1 cellular context compared by ENCODE assay signal in the genomic region with DNA sequence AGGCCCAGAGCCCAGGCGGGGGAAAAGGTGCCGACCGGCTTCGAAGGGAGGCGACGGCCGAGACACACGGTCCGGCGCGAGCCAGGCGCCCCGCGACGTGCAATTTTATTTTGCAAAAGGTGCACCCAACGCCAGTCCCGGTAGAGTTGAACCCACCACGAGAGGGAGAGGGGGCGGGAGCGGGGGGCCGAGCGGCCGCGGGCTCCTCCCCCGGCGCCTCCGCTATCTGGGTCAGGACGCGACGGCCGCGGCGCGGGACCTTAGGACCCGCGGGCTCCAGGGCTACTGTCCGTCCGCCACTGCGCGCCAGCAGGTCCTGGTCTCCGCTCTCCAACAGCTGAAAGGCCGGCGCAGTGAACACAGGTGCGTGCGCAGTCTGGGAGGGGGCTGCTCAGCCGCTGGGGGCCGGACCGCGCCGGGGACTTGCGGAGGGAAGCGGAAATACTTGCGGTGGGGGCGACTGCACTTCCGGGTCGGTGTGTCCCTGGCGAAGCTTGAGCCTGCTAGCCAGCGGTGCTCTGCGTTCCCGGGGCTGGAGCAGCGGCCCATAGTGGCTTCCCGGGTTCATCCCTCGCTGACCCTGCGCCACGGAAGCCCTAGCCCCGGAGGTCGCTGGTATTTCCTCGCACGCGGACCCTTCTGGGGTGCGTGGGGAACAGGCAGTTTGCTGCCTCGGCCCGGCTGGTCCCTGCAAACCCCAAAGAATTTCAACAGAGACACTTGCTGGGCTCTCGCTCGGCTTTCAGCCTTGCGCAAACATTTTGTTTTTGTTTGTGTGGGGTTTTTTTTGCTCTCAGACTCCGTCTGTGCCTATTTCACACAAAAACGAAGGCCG.
A peak's percentile ranks its signal among the peaks of the same experiment; 100 is the strongest.
TF ChIP-seq lines count a peak whose summit lies in the region.

Gene RMDN2 (plus strand): TSS at position 225 of the 835 bp plus-strand sequence. CDS start 3,991 bp downstream, outside the sequence.

TF ChIP-seq in HepG2, 621 proteins besides CTCF, POLR2A, EP300 and RAD21 (continued from another document and continues in another):
- TF ChIP-seq, protein P1, sequence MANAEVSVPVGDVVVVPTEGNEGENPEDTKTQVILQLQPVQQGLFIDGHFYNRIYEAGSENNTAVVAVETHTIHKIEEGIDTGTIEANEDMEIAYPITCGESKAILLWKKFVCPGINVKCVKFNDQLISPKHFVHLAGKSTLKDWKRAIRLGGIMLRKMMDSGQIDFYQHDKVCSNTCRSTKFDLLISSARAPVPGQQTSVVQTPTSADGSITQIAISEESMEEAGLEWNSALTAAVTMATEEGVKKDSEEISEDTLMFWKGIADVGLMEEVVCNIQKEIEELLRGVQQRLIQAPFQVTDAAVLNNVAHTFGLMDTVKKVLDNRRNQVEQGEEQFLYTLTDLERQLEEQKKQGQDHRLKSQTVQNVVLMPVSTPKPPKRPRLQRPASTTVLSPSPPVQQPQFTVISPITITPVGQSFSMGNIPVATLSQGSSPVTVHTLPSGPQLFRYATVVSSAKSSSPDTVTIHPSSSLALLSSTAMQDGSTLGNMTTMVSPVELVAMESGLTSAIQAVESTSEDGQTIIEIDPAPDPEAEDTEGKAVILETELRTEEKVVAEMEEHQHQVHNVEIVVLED (CRISPR knock-in tag; IDR thresholded peaks at IDR 0.05; ENCODE audit: borderline replicate concordance) = peak; percentile 90
- peak; percentile 98 for TF ChIP-seq ELF1 (CRISPR knock-in tag; IDR thresholded peaks at IDR 0.05)
- TF ChIP-seq SALL2 (CRISPR knock-in tag; IDR thresholded peaks at IDR 0.05) = peak; percentile 97
- TF ChIP-seq CC2D1A (CRISPR knock-in tag; IDR thresholded peaks at IDR 0.05) = peak; percentile 87; the same call in 1 of the 2 replicates
- peak; percentile 74 for TF ChIP-seq HNRNPL (IDR thresholded peaks at IDR 0.05; ENCODE audit: low read depth, low read length)
- TF ChIP-seq KAT2B (IDR thresholded peaks at IDR 0.05; ENCODE audit: borderline replicate concordance, low read depth, low read length) = no peak
- peak; percentile 99 for TF ChIP-seq RBFOX2 (IDR thresholded peaks at IDR 0.05; ENCODE audit: low read depth, low read length)
- TF ChIP-seq SP5 (CRISPR knock-in tag; IDR thresholded peaks at IDR 0.05; ENCODE audit: borderline replicate concordance, low read depth) = peak; percentile 53; the same call in 1 of the 2 replicates
- peak; percentile 97 for TF ChIP-seq ZBTB20 (CRISPR knock-in tag; IDR thresholded peaks at IDR 0.05; ENCODE audit: borderline replicate concordance, low read depth)
- TF ChIP-seq FOXC1 (CRISPR knock-in tag; IDR thresholded peaks at IDR 0.05; ENCODE audit: borderline replicate concordance) = peak; percentile 98
- peak; percentile 92 for TF ChIP-seq ZSCAN30 (CRISPR knock-in tag; IDR thresholded peaks at IDR 0.05)
- TF ChIP-seq, protein P2, sequence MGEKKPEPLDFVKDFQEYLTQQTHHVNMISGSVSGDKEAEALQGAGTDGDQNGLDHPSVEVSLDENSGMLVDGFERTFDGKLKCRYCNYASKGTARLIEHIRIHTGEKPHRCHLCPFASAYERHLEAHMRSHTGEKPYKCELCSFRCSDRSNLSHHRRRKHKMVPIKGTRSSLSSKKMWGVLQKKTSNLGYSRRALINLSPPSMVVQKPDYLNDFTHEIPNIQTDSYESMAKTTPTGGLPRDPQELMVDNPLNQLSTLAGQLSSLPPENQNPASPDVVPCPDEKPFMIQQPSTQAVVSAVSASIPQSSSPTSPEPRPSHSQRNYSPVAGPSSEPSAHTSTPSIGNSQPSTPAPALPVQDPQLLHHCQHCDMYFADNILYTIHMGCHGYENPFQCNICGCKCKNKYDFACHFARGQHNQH (CRISPR knock-in tag; IDR thresholded peaks at IDR 0.05) = peak; percentile 96
- TF ChIP-seq REST (IDR thresholded peaks at IDR 0.05; ENCODE audit: borderline replicate concordance in 1 of 2, low read depth in 1 of 2, low read length in 2 of 2) = peak; percentile 6 to 86
- TF ChIP-seq, protein P3, sequence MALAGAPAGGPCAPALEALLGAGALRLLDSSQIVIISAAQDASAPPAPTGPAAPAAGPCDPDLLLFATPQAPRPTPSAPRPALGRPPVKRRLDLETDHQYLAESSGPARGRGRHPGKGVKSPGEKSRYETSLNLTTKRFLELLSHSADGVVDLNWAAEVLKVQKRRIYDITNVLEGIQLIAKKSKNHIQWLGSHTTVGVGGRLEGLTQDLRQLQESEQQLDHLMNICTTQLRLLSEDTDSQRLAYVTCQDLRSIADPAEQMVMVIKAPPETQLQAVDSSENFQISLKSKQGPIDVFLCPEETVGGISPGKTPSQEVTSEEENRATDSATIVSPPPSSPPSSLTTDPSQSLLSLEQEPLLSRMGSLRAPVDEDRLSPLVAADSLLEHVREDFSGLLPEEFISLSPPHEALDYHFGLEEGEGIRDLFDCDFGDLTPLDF (CRISPR knock-in tag; IDR thresholded peaks at IDR 0.05) = peak; percentile 86
- TF ChIP-seq GFI1 (CRISPR knock-in tag; IDR thresholded peaks at IDR 0.05; ENCODE audit: borderline replicate concordance) = peak; percentile 91
- peak; percentile 95 for TF ChIP-seq ZNF343 (CRISPR knock-in tag; IDR thresholded peaks at IDR 0.05)
- peak; percentile 87 for TF ChIP-seq FOXP4 (CRISPR knock-in tag; IDR thresholded peaks at IDR 0.05)
- TF ChIP-seq FOXA3 (CRISPR knock-in tag; IDR thresholded peaks at IDR 0.05) = no peak; the same call in none of the 2 replicates
- peak; percentile 69; the same call in 1 of the 2 replicates for TF ChIP-seq GATA4 (IDR thresholded peaks at IDR 0.05; ENCODE audit: borderline replicate concordance, low read depth)
- TF ChIP-seq ZNF768 (CRISPR knock-in tag; IDR thresholded peaks at IDR 0.05) = peak; percentile 95
- no peak; the same call in 1 of the 2 replicates for TF ChIP-seq KDM1A (CRISPR knock-in tag; IDR thresholded peaks at IDR 0.05)
- TF ChIP-seq LCORL (IDR thresholded peaks at IDR 0.05) = no peak
- peak; percentile 97 for TF ChIP-seq LCORL (CRISPR knock-in tag; IDR thresholded peaks at IDR 0.05)
- TF ChIP-seq ZNF672 (CRISPR knock-in tag; IDR thresholded peaks at IDR 0.05) = no peak
- TF ChIP-seq ZNF430 (CRISPR knock-in tag; IDR thresholded peaks at IDR 0.05) = peak; percentile 98
- TF ChIP-seq, protein P4, sequence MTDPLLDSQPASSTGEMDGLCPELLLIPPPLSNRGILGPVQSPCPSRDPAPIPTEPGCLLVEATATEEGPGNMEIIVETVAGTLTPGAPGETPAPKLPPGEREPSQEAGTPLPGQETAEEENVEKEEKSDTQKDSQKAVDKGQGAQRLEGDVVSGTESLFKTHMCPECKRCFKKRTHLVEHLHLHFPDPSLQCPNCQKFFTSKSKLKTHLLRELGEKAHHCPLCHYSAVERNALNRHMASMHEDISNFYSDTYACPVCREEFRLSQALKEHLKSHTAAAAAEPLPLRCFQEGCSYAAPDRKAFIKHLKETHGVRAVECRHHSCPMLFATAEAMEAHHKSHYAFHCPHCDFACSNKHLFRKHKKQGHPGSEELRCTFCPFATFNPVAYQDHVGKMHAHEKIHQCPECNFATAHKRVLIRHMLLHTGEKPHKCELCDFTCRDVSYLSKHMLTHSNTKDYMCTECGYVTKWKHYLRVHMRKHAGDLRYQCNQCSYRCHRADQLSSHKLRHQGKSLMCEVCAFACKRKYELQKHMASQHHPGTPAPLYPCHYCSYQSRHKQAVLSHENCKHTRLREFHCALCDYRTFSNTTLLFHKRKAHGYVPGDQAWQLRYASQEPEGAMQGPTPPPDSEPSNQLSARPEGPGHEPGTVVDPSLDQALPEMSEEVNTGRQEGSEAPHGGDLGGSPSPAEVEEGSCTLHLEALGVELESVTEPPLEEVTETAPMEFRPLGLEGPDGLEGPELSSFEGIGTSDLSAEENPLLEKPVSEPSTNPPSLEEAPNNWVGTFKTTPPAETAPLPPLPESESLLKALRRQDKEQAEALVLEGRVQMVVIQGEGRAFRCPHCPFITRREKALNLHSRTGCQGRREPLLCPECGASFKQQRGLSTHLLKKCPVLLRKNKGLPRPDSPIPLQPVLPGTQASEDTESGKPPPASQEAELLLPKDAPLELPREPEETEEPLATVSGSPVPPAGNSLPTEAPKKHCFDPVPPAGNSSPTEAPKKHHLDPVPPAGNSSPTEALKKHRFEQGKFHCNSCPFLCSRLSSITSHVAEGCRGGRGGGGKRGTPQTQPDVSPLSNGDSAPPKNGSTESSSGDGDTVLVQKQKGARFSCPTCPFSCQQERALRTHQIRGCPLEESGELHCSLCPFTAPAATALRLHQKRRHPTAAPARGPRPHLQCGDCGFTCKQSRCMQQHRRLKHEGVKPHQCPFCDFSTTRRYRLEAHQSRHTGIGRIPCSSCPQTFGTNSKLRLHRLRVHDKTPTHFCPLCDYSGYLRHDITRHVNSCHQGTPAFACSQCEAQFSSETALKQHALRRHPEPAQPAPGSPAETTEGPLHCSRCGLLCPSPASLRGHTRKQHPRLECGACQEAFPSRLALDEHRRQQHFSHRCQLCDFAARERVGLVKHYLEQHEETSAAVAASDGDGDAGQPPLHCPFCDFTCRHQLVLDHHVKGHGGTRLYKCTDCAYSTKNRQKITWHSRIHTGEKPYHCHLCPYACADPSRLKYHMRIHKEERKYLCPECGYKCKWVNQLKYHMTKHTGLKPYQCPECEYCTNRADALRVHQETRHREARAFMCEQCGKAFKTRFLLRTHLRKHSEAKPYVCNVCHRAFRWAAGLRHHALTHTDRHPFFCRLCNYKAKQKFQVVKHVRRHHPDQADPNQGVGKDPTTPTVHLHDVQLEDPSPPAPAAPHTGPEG (CRISPR knock-in tag; IDR thresholded peaks at IDR 0.05) = peak; percentile 95; the same call in 1 of the 2 replicates
- peak; percentile 87 for TF ChIP-seq JUN (CRISPR knock-in tag; IDR thresholded peaks at IDR 0.05)
- no peak for TF ChIP-seq CEBPZ (IDR thresholded peaks at IDR 0.05; ENCODE audit: low read length)
- TF ChIP-seq SNAI1 (CRISPR knock-in tag; IDR thresholded peaks at IDR 0.05; ENCODE audit: borderline replicate concordance) = peak; percentile 89; the same call in 1 of the 2 replicates
- peak; percentile 79 for TF ChIP-seq ZNF501 (CRISPR knock-in tag; IDR thresholded peaks at IDR 0.05)
- TF ChIP-seq SUZ12 (IDR thresholded peaks at IDR 0.05; ENCODE audit: low read depth, low read length) = no peak
- no peak for TF ChIP-seq PRPF4 (IDR thresholded peaks at IDR 0.05; ENCODE audit: low read depth, low read length, poor library complexity, severe bottlenecking)
- TF ChIP-seq BHLHE40 (IDR thresholded peaks at IDR 0.05; ENCODE audit: low read length) = peak; percentile 41
- TF ChIP-seq ZNF589 (CRISPR knock-in tag; conservative IDR thresholded peaks at IDR 0.05) = peak; percentile 92; the same call in 1 of the 2 replicates
- TF ChIP-seq ZNF101 (CRISPR knock-in tag; IDR thresholded peaks at IDR 0.05; ENCODE audit: borderline replicate concordance, low read depth) = peak; percentile 90
- TF ChIP-seq GPN1 (CRISPR knock-in tag; IDR thresholded peaks at IDR 0.05; ENCODE audit: borderline replicate concordance) = no peak
- TF ChIP-seq SRSF1 (optimal IDR thresholded peaks at IDR 0.05; ENCODE audit: low read depth, low read length) = peak; percentile 97
- peak; percentile 96 for TF ChIP-seq ZFY (CRISPR knock-in tag; IDR thresholded peaks at IDR 0.05)
- peak; percentile 96 for TF ChIP-seq POLR2AphosphoS5 (IDR thresholded peaks at IDR 0.05; ENCODE audit: low read depth, low read length)
